ENCODE assay signal across 24 cellular contexts in genomic region chr21:41410361-41410760, GRCh38. TPM values are rescaled to one million over a fixed set of nuclear protein-coding genes. Genes with fewer than 3 reads are reported as not detected.
"Had no signal": no experiment of that assay in that cellular context is flagged by ENCODE, and none has a peak within 500 bp of the region (broad histone marks: within the 10 kb centered on the region; RNA-seq: fewer than 3 reads in every experiment).

No MANE protein-coding gene starts in this region.

- H3K9me3 ChIP-seq: body of pancreas, colonic mucosa, gastrocnemius medialis, testis, uterus had no signal

- ATAC-seq: activated CD4-positive, alpha-beta T cell treated with anti-CD3 and anti-CD28 coated beads for 36 hours; body of pancreas; gastrocnemius medialis; stimulated activated naive CD8-positive, alpha-beta T cell treated with anti-CD3 and anti-CD28 coated beads, Interleukin-15, Interleukin-2, amounts not matched to agents 100 U/mL and 50 U/mL, for 24 hours had no signal

- H3K4me3 Mint-ChIP-seq: activated CD4-positive, alpha-beta T cell treated with anti-CD3 and anti-CD28 coated beads for 36 hours; nephron had no signal

- DNase-seq: activated CD4-positive, alpha-beta T cell treated with anti-CD3 and anti-CD28 coated beads for 36 hours; activated CD4-positive, CD25-positive, alpha-beta regulatory T cell; activated gamma-delta T cell treated with Interleukin-2 at 50 U/mL for 16 hours; activated naive CD4-positive, alpha-beta T cell treated with anti-CD3 and anti-CD28 coated beads, Interleukin-2, amount 50 U/mL, for 16 hours; activated T-cell treated with anti-CD3 and anti-CD28 coated beads, Interleukin-2, amount 50 U/mL, for 1 hour; amniotic stem cell; body of pancreas; colonic mucosa; effector CD8-positive, alpha-beta T cell; gastrocnemius medialis; glutamatergic neuron; islet precursor cell; left ventricle myocardium inferior; retina; stimulated activated CD4-positive, alpha-beta T cell treated with anti-CD3 and anti-CD28 coated beads, Interleukin-12 subunit alpha, Interleukin-12 subunit beta, amount 100 ng/mL, for 4 hours; stimulated activated CD4-positive, alpha-beta T cell treated with anti-CD3 and anti-CD28 coated beads, Interleukin-4, amount 100 ng/mL, for 1 hour; stimulated activated naive CD8-positive, alpha-beta T cell treated with anti-CD3 and anti-CD28 coated beads, Interleukin-15, Interleukin-2, amounts not matched to agents 100 U/mL and 50 U/mL, for 24 hours; uterus had no signal

- H3K36me3 ChIP-seq: colonic mucosa, gastrocnemius medialis, uterus had no signal

- H3K4me1 ChIP-seq: colonic mucosa, gastrocnemius medialis, testis, uterus had no signal

- H3K27ac Mint-ChIP-seq: activated CD4-positive, alpha-beta T cell treated with anti-CD3 and anti-CD28 coated beads for 36 hours had no signal

- H3K4me3 ChIP-seq: body of pancreas, colonic mucosa, gastrocnemius medialis, left ventricle myocardium inferior, skin epidermis, testis, uterus had no signal

- H3K27me3 ChIP-seq: body of pancreas, colonic mucosa, gastrocnemius medialis, neutrophil, testis, uterus had no signal

- H3K27me3 Mint-ChIP-seq: activated CD4-positive, alpha-beta T cell treated with anti-CD3 and anti-CD28 coated beads for 36 hours had no signal

- H3K27ac ChIP-seq: body of pancreas, colonic mucosa, epithelial cell of prostate, neutrophil, skin epidermis, testis, uterus had no signal

RNA-seq across cellular contexts. Expression of gene MX2, which starts 48.5 kb away (rescaled TPM):
- total RNA-seq: osteocyte had no signal
